In genomic region chr16:72066747-72067146, GRCh38 we compare ENCODE assay signal across 1 cellular context.
TF ChIP-seq lines count a peak whose summit lies in the region.

No MANE protein-coding gene starts in this region.

TF ChIP-seq in HepG2, 621 proteins besides CTCF, POLR2A, EP300 and RAD21 (continues in another document):
- TF ChIP-seq ZNF878 (CRISPR knock-in tag; IDR thresholded peaks at IDR 0.05) (no peak), ZNF431 (CRISPR knock-in tag; IDR thresholded peaks at IDR 0.05; ENCODE audit: borderline replicate concordance, low read depth) (no peak), HMGXB3 (CRISPR knock-in tag; IDR thresholded peaks at IDR 0.05; ENCODE audit: borderline replicate concordance) (0 out of 2 replicates have a peak, but pooled peaks have one; percentile 19), POLR2G (IDR thresholded peaks at IDR 0.05; ENCODE audit: low read depth, low read length) (peak; percentile 37; the same call in 1 of the 2 replicates), POLR2AphosphoS2 (IDR thresholded peaks at IDR 0.05; ENCODE audit: low read depth, low read length) (no peak), ZNF367 (CRISPR knock-in tag; IDR thresholded peaks at IDR 0.05; ENCODE audit: borderline replicate concordance) (no peak), ZHX1 (CRISPR knock-in tag; IDR thresholded peaks at IDR 0.05; ENCODE audit: low read depth) (no peak), ZBTB7A (CRISPR knock-in tag; IDR thresholded peaks at IDR 0.05) (no peak), FOXC1 (CRISPR knock-in tag; IDR thresholded peaks at IDR 0.05; ENCODE audit: borderline replicate concordance) (no peak), ZBED4 (CRISPR knock-in tag; IDR thresholded peaks at IDR 0.05; ENCODE audit: borderline replicate concordance) (0 out of 2 replicates have a peak, but pooled peaks have one; percentile 76), STAT5B (CRISPR knock-in tag; IDR thresholded peaks at IDR 0.05) (no peak), NFE2L2 (IDR thresholded peaks at IDR 0.05; ENCODE audit: low read length) (0 out of 2 replicates have a peak, but pooled peaks have one; percentile 9), ZNF124 (CRISPR knock-in tag; IDR thresholded peaks at IDR 0.05) (no peak), ZNF331 (CRISPR knock-in tag; IDR thresholded peaks at IDR 0.05) (0 out of 2 replicates have a peak, but pooled peaks have one; percentile 19), MIXL1 (CRISPR knock-in tag; IDR thresholded peaks at IDR 0.05) (peak; percentile 71; the same call in 1 of the 2 replicates), AGO2 (optimal IDR thresholded peaks at IDR 0.05; ENCODE audit: low read depth, low read length) (no peak), SAP130 (CRISPR knock-in tag; IDR thresholded peaks at IDR 0.05; ENCODE audit: low read depth) (0 out of 2 replicates have a peak, but pooled peaks have one; percentile 21), KLF16 (CRISPR knock-in tag; IDR thresholded peaks at IDR 0.05) (peak in 1 of 2 experiments; percentile 68; a peak in 1 of 4 replicates), ZNF7 (CRISPR knock-in tag; IDR thresholded peaks at IDR 0.05) (peak; percentile 75), ZNF780A (CRISPR knock-in tag; IDR thresholded peaks at IDR 0.05) (no peak), CEBPB (IDR thresholded peaks at IDR 0.05; ENCODE audit: borderline replicate concordance, low read depth, low read length) (no peak), MAFG (CRISPR knock-in tag; IDR thresholded peaks at IDR 0.05) (no peak), ZFP41 (CRISPR knock-in tag; IDR thresholded peaks at IDR 0.05; ENCODE audit: borderline replicate concordance) (no peak), KAT8 (CRISPR knock-in tag; IDR thresholded peaks at IDR 0.05) (0 out of 2 replicates have a peak, but pooled peaks have one; percentile 21), TFE3 (CRISPR knock-in tag; IDR thresholded peaks at IDR 0.05) (no peak), SIX1 (CRISPR knock-in tag; IDR thresholded peaks at IDR 0.05; ENCODE audit: borderline replicate concordance) (no peak), ZNF768 (CRISPR knock-in tag; IDR thresholded peaks at IDR 0.05) (no peak), ZNF343 (CRISPR knock-in tag; IDR thresholded peaks at IDR 0.05) (no peak), THAP11 (CRISPR knock-in tag; IDR thresholded peaks at IDR 0.05) (0 out of 2 replicates have a peak, but pooled peaks have one; percentile 23), TRIM24 (CRISPR knock-in tag; IDR thresholded peaks at IDR 0.05) (no peak), CSRNP1 (CRISPR knock-in tag; IDR thresholded peaks at IDR 0.05) (no peak), NR2F2 (IDR thresholded peaks at IDR 0.05; ENCODE audit: borderline replicate concordance, low read depth) (no peak), BCL3 (CRISPR knock-in tag; IDR thresholded peaks at IDR 0.05) (no peak), ZNF616 (CRISPR knock-in tag; IDR thresholded peaks at IDR 0.05; ENCODE audit: low read depth) (no peak), RCOR2 (CRISPR knock-in tag; IDR thresholded peaks at IDR 0.05) (no peak), STAG1 (CRISPR knock-in tag; IDR thresholded peaks at IDR 0.05) (peak; percentile 81), GATAD1 (CRISPR knock-in tag; IDR thresholded peaks at IDR 0.05) (peak; percentile 48; the same call in 1 of the 2 replicates), ZNF639 (CRISPR knock-in tag; conservative IDR thresholded peaks at IDR 0.05) (no peak), ELF4 (CRISPR knock-in tag; IDR thresholded peaks at IDR 0.05; ENCODE audit: borderline replicate concordance) (no peak), ZNF790 (CRISPR knock-in tag; IDR thresholded peaks at IDR 0.05; ENCODE audit: borderline replicate concordance) (no peak), ZNF570 (CRISPR knock-in tag; IDR thresholded peaks at IDR 0.05; ENCODE audit: borderline replicate concordance) (no peak), SIN3B (IDR thresholded peaks at IDR 0.05; ENCODE audit: low read length) (peak; percentile 67), TAF15 (IDR thresholded peaks at IDR 0.05; ENCODE audit: low read depth, low read length, poor library complexity, severe bottlenecking) (no peak), KDM4B (CRISPR knock-in tag; IDR thresholded peaks at IDR 0.05) (no peak), MYNN (CRISPR knock-in tag; IDR thresholded peaks at IDR 0.05; ENCODE audit: low read depth) (no peak), IKZF5 (CRISPR knock-in tag; IDR thresholded peaks at IDR 0.05) (peak; percentile 55; the same call in 1 of the 2 replicates), SP140L (CRISPR knock-in tag; IDR thresholded peaks at IDR 0.05; ENCODE audit: borderline replicate concordance) (0 out of 2 replicates have a peak, but pooled peaks have one; percentile 74), SMC3 (IDR thresholded peaks at IDR 0.05; ENCODE audit: low read length) (peak; percentile 94), ERF (CRISPR knock-in tag; IDR thresholded peaks at IDR 0.05) (peak; percentile 45; the same call in 1 of the 2 replicates), MED1 (CRISPR knock-in tag; IDR thresholded peaks at IDR 0.05) (0 out of 2 replicates have a peak, but pooled peaks have one; percentile 2), TBL1XR1 (IDR thresholded peaks at IDR 0.05; ENCODE audit: borderline replicate concordance, low read length, partially characterized antibody) (no peak), PLRG1 (conservative IDR thresholded peaks at IDR 0.05) (no peak)
